Comparison of ENCODE assay signal across 8 cellular contexts in genomic region chr10:100986952-100987684, GRCh38. TPM values are rescaled to one million over a fixed set of nuclear protein-coding genes. Genes with fewer than 3 reads are reported as not detected.
DNase-seq lines count a peak whose midpoint lies in the region; ATAC-seq and TF ChIP-seq lines count a peak whose summit lies in the region.

TSS of gene MRPL43 (minus strand) at chr10:100987497. CDS start at chr10:100987443, 54 bp downstream.
TSS of gene TWNK (plus strand) at chr10:100987543. CDS start at chr10:100988211, 668 bp downstream.

- H3K4me1 ChIP-seq in OCI-LY7 (ENCODE audit: insufficient read depth, low read length, poor library complexity, severe bottlenecking) (peaks cover 38% of the 10 kb centered on the region), mononuclear cell (ENCODE audit: insufficient read depth, low read length) (peaks cover 22% of the 10 kb centered on the region)

- H3K79me2 ChIP-seq in OCI-LY7 (ENCODE audit: insufficient read depth, low read depth, low read length) = peaks cover 44% of the 10 kb centered on the region

- H3K9me3 ChIP-seq in OCI-LY7 (ENCODE audit: low read length) (no peaks in the 10 kb centered on the region), mononuclear cell (ENCODE audit: low read depth, low read length) (no peaks in the 10 kb centered on the region)

- peak within 1 kb of the TSS; percentile 50 for H2AFZ ChIP-seq in OCI-LY7 (ENCODE audit: low read length)

- no peaks in the 10 kb centered on the region for H3K27me3 ChIP-seq in mononuclear cell (ENCODE audit: insufficient read depth, low read length)

- no TSS peak for BruUV-seq in OCI-LY7 (replicated peaks; lab: Mats Ljungman, UMichigan)

- POLR2A ChIA-PET in OCI-LY7 (lab: Charles Lee) = interaction anchor here (1.0 to 1.5 kb wide), 2 partner anchors 9 to 20 kb away, joined by 3 to 5 read pairs; no protein-coding TSS in a partner anchor

- no peak for TF ChIP-seq CTCF in OCI-LY7 (conservative IDR thresholded peaks at IDR 0.05; ENCODE audit: low read length)
- TF ChIP-seq CTCF in epithelial cell of esophagus (IDR thresholded peaks at IDR 0.05; ENCODE audit: insufficient read depth, low read depth, low read length, missing control alignments) = no peak

- intact Hi-C loops in OCI-LY7 (cut with micrococcal nuclease; ENCODE audit: unreplicated experiment) = no loop called here

- H3K27ac ChIP-seq in OCI-LY7 (ENCODE audit: low read depth, low read length, poor library complexity, severe bottlenecking) = peak within 1 kb of the TSS; percentile 62

- peak; percentile 53 for DNase-seq in COLO829 (ENCODE audit: low spot score)
- DNase-seq in HT-29 (ENCODE audit: low spot score) = peak; percentile 84
- DNase-seq in OCI-LY7 (ENCODE audit: low spot score) = peak; percentile 84
- peak; percentile 81 for DNase-seq in activated T-cell treated with anti-CD3 and anti-CD28 coated beads for 24 hours (ENCODE audit: low read depth)
- peak; percentile 84 for DNase-seq in epithelial cell of esophagus (ENCODE audit: low read depth)
- peak; percentile 56 to 69 for DNase-seq in stimulated activated CD8-positive, alpha-beta memory T cell treated with anti-CD3 and anti-CD28 coated beads, Interleukin-2, amount 100 ng/mL, for 1 hour (ENCODE audit: low read depth in 2 of 2)

- peaks cover 33% of the 10 kb centered on the region for H3K36me3 ChIP-seq in OCI-LY7 (ENCODE audit: insufficient read depth, low read length)

- peak; percentile 75 for ATAC-seq in GM19455 (IDR thresholded peaks at IDR 0.05; ENCODE audit: unreplicated experiment)

- no peaks in the 10 kb centered on the region for H3K9me2 ChIP-seq in OCI-LY7 (ENCODE audit: insufficient read depth, low read length)

- peak within 1 kb of the TSS; percentile 93 for H3K4me3 ChIP-seq in OCI-LY7 (ENCODE audit: low read depth, low read length, poor library complexity, severe bottlenecking)
- peak within 1 kb of the TSS; percentile 85 for H3K4me3 ChIP-seq in epithelial cell of esophagus (ENCODE audit: low read length)
- H3K4me3 ChIP-seq in mononuclear cell (ENCODE audit: low read length) = peak within 1 kb of the TSS; percentile 93

- H3K4me2 ChIP-seq in OCI-LY7 (ENCODE audit: low read length) = peak within 1 kb of the TSS; percentile 73

- H4K20me1 ChIP-seq in OCI-LY7 (ENCODE audit: insufficient read depth, low read length) = 0 out of 2 replicates have a peak, but pooled peaks cover 4% of the 10 kb centered on the region

- CTCF ChIA-PET in OCI-LY7 (lab: Charles Lee; ENCODE audit: unreplicated experiment) = no interaction called here

RNA-seq across cellular contexts. Expression of gene MRPL43, which starts in this region (rescaled TPM):
- 141 and 174 TPM in 2 replicates for total RNA-seq in HT-29 (2014; rRNA removed; shearing (Covaris generic))
- total RNA-seq in OCI-LY7 (2014; rRNA removed; shearing (Covaris generic)) = 51.9 and 56.2 TPM in 2 replicates
- 49.8 and 53.8 TPM in 2 replicates for total RNA-seq in OCI-LY7 (2022)
- 18.9 TPM for total RNA-seq in mononuclear cell

RNA-seq across cellular contexts. Expression of gene TWNK, which starts in this region (rescaled TPM):
- total RNA-seq in HT-29 (2014; rRNA removed; shearing (Covaris generic)) = 15.9 and 18.8 TPM in 2 replicates
- 14.5 and 15.8 TPM in 2 replicates for total RNA-seq in OCI-LY7 (2014; rRNA removed; shearing (Covaris generic))
- total RNA-seq in OCI-LY7 (2022) (20.3 and 21.7 TPM in 2 replicates), mononuclear cell (2.0 TPM)

Comparison
In these comparisons a context has a peak if more than half of its experiments do, and no peak if none do; other contexts are left out.
1. Peak in every context shown above with its lines: DNase-seq, ATAC-seq, H3K4me3 ChIP-seq and H3K27ac ChIP-seq.